Comparison of ENCODE assay signal across 1 cellular context in genomic region chr6:67877288-67877687, GRCh38.
A peak's percentile ranks its signal among the peaks of the same experiment; 100 is the strongest.
TF ChIP-seq lines count a peak whose summit lies in the region.

No MANE protein-coding gene starts in this region.

TF ChIP-seq in K562, 482 proteins besides CTCF, POLR2A, EP300 and RAD21 (continued from another document):
- peak; percentile 21 for TF ChIP-seq PRDM10 (IDR thresholded peaks at IDR 0.05; ENCODE audit: partially characterized antibody)
- TF ChIP-seq MGA (IDR thresholded peaks at IDR 0.05) = peak; percentile 40
- peak; percentile 49 for TF ChIP-seq TEAD4 (IDR thresholded peaks at IDR 0.05; ENCODE audit: low read length)
- no peak for TF ChIP-seq TEAD4 (CRISPR knock-in tag; IDR thresholded peaks at IDR 0.05; ENCODE audit: borderline replicate concordance)
- TF ChIP-seq EP400 (IDR thresholded peaks at IDR 0.05) = no peak
- peak; percentile 76 for TF ChIP-seq FOXM1 (IDR thresholded peaks at IDR 0.05; ENCODE audit: low read depth)
- TF ChIP-seq FOXM1 (CRISPR knock-in tag; IDR thresholded peaks at IDR 0.05; ENCODE audit: low read depth) = no peak
- peak; percentile 56 for TF ChIP-seq CBFA2T2 (conservative IDR thresholded peaks at IDR 0.05)
- TF ChIP-seq HEY1 (CRISPR knock-in tag; IDR thresholded peaks at IDR 0.05; ENCODE audit: borderline replicate concordance) = no peak
- peak; percentile 19; the same call in 1 of the 2 replicates for TF ChIP-seq TAL1 (IDR thresholded peaks at IDR 0.05)
- TF ChIP-seq NCOR1 (IDR thresholded peaks at IDR 0.05) = peak; percentile 26; the same call in 1 of the 2 replicates
- TF ChIP-seq POLR2H (tag; IDR thresholded peaks at IDR 0.05; ENCODE audit: low read depth) = peak; percentile 11; the same call in 1 of the 2 replicates
- peak; percentile 77 for TF ChIP-seq CBFA2T3 (IDR thresholded peaks at IDR 0.05)
- no peak for TF ChIP-seq ZMIZ1 (IDR thresholded peaks at IDR 0.05; ENCODE audit: low read depth in 2 of 2, low read length in 2 of 2)
- 0 out of 2 replicates have a peak, but pooled peaks have one; percentile 30 for TF ChIP-seq ARID1B (IDR thresholded peaks at IDR 0.05)
- 0 out of 2 replicates have a peak, but pooled peaks have one; percentile 7 for TF ChIP-seq ATF4 (CRISPR knock-in tag; IDR thresholded peaks at IDR 0.05)
- peak in 1 of 2 experiments; percentile 14; a peak in 1 of 4 replicates for TF ChIP-seq TRIM24 (IDR thresholded peaks at IDR 0.05)
- 0 out of 2 replicates have a peak, but pooled peaks have one; percentile 9 for TF ChIP-seq SOX6 (IDR thresholded peaks at IDR 0.05)
- no peak for TF ChIP-seq E2F3 (CRISPR knock-in tag; IDR thresholded peaks at IDR 0.05)
TF ChIP-seq in K562: peak in this region for 14.
